3 cellular contexts compared by ENCODE assay signal in the genomic region with DNA sequence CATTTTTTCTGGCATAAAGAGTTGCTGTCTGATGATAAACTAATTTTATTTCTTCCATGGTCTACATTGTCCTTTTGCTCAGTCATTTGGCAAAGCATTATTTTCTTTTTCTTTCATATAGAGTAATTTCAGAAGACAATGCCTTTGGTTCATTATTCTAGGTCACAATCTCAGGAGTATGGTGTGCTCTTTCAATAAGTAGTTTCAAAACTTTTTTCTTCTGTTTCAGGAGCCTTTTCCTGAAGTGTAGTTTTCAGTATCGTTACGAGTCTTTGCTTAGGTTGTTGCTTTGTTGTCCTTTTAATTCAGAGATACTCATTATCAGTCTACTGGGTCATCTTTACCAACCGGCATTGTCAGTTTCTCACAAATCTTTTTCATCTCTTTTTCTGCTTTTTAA.
"Had no signal": no experiment of that assay in that cellular context is flagged by ENCODE, and none has a peak within 500 bp of the region (broad histone marks: within the 10 kb centered on the region; RNA-seq: fewer than 3 reads in every experiment).

No MANE protein-coding gene starts in this region.

- H3K4me3 ChIP-seq: GM12878 had no signal

- DNase-seq: GDM1, GF-D8 had no signal

- ATAC-seq: GM12878 had no signal
